ENCODE assay signal across 2 cellular contexts in genomic region chr20:63952769-63953168, GRCh38.
TF ChIP-seq lines count a peak whose summit lies in the region.

No MANE protein-coding gene starts in this region.

TF ChIP-seq in GM12878, 131 proteins besides CTCF, POLR2A, EP300 and RAD21:
- TF ChIP-seq POLR2AphosphoS5 (IDR thresholded peaks at IDR 0.05; ENCODE audit: low read length) = no peak
- TF ChIP-seq EGR1 (IDR thresholded peaks at IDR 0.05; ENCODE audit: borderline replicate concordance in 1 of 2, low read depth in 2 of 2, low read length in 2 of 2) = no peak
- no peak for TF ChIP-seq SUPT20H (IDR thresholded peaks at IDR 0.05; ENCODE audit: borderline replicate concordance, control insufficient read depth, low read depth, low read length)
- TF ChIP-seq SPI1 (IDR thresholded peaks at IDR 0.05; ENCODE audit: borderline replicate concordance, insufficient read depth, low read depth, low read length) = no peak
- TF ChIP-seq FOS (IDR thresholded peaks at IDR 0.05; ENCODE audit: borderline replicate concordance, extremely low read depth, insufficient read length) = no peak
- TF ChIP-seq PRDM15 (CRISPR knock-in tag; IDR thresholded peaks at IDR 0.05) = no peak

TF ChIP-seq in neural cell, 6 proteins besides CTCF, POLR2A, EP300 and RAD21:
- no peak for TF ChIP-seq EZH2 (IDR thresholded peaks at IDR 0.05; ENCODE audit: borderline replicate concordance, insufficient read depth, low read length, poor library complexity, severe bottlenecking)
- no peak for TF ChIP-seq REST (IDR thresholded peaks at IDR 0.05; ENCODE audit: borderline replicate concordance)
- TF ChIP-seq POLR2AphosphoS5 (IDR thresholded peaks at IDR 0.05) = no peak
- TF ChIP-seq TAF1 (IDR thresholded peaks at IDR 0.05; ENCODE audit: low read depth) = no peak
- TF ChIP-seq SMC3 (conservative IDR thresholded peaks at IDR 0.05; ENCODE audit: poor library complexity) = no peak
- TF ChIP-seq MXI1 (conservative IDR thresholded peaks at IDR 0.05; ENCODE audit: poor library complexity, severe bottlenecking) = no peak
